ENCODE assay signal across 19 cellular contexts in genomic region chr20:10679269-10679668, GRCh38. TPM values are rescaled to one million over a fixed set of nuclear protein-coding genes. Genes with fewer than 3 reads are reported as not detected.
"Had no signal": no experiment of that assay in that cellular context is flagged by ENCODE, and none has a peak within 500 bp of the region (broad histone marks: within the 10 kb centered on the region; RNA-seq: fewer than 3 reads in every experiment).

No MANE protein-coding gene starts in this region.

- H3K27ac ChIP-seq: heart left ventricle, left ventricle myocardium inferior, psoas muscle, sigmoid colon, testis, upper lobe of right lung had no signal

- H3K4me1 ChIP-seq: psoas muscle had no signal

- H3K4me3 ChIP-seq: heart left ventricle, left ventricle myocardium inferior, psoas muscle, sigmoid colon, testis, upper lobe of right lung had no signal

- H3K4me3 Mint-ChIP-seq: activated B cell treated with CpG ODN at 0.5 μM for 24 hours; activated CD4-positive, alpha-beta T cell treated with anti-CD3 and anti-CD28 coated beads, Interleukin-2, amount 10 ng/mL, durations not matched to agents 24 days and 14 days; activated T-helper 1 cell treated with anti-CD3 and anti-CD28 coated beads, Interleukin-12 subunit alpha, Interleukin-12 subunit beta, Interleukin-2, Interleukin-4 antibody, amounts not matched to agents 30 ng/mL and 10 ng/mL and 1 ng/mL, durations not matched to agents 14 hours and 24 hours and 36 hours; effector memory CD8-positive, alpha-beta T cell; nephron had no signal

- H3K9me3 ChIP-seq: psoas muscle, sigmoid colon, testis, upper lobe of right lung had no signal

- H3K27ac Mint-ChIP-seq: activated B cell treated with CpG ODN at 0.5 μM for 24 hours; activated CD4-positive, alpha-beta T cell treated with anti-CD3 and anti-CD28 coated beads, Interleukin-2, amount 10 ng/mL, durations not matched to agents 24 days and 14 days; activated T-helper 1 cell treated with anti-CD3 and anti-CD28 coated beads, Interleukin-12 subunit alpha, Interleukin-12 subunit beta, Interleukin-2, Interleukin-4 antibody, amounts not matched to agents 30 ng/mL and 10 ng/mL and 1 ng/mL, durations not matched to agents 14 hours and 24 hours and 36 hours; effector memory CD8-positive, alpha-beta T cell had no signal

- H3K9me3 Mint-ChIP-seq: activated B cell treated with CpG ODN at 0.5 μM for 24 hours; activated CD4-positive, alpha-beta T cell treated with anti-CD3 and anti-CD28 coated beads, Interleukin-2, amount 10 ng/mL, durations not matched to agents 24 days and 14 days; activated T-helper 1 cell treated with anti-CD3 and anti-CD28 coated beads, Interleukin-12 subunit alpha, Interleukin-12 subunit beta, Interleukin-2, Interleukin-4 antibody, amounts not matched to agents 30 ng/mL and 10 ng/mL and 1 ng/mL, durations not matched to agents 14 hours and 24 hours and 36 hours; effector memory CD8-positive, alpha-beta T cell; nephron had no signal

- H3K36me3 ChIP-seq: heart left ventricle, left ventricle myocardium inferior, sigmoid colon, upper lobe of right lung had no signal

- DNase-seq: activated B cell treated with CpG ODN at 0.5 μM for 24 hours; activated CD4-positive, alpha-beta T cell treated with anti-CD3 and anti-CD28 coated beads, Interleukin-2, amount 10 ng/mL, durations not matched to agents 24 days and 14 days; activated naive CD4-positive, alpha-beta T cell; cortex of kidney; effector memory CD8-positive, alpha-beta T cell; heart left ventricle; left ventricle myocardium inferior; mesendoderm; occipital lobe; psoas muscle; sigmoid colon; stimulated activated CD4-positive, alpha-beta T cell treated with anti-CD3 and anti-CD28 coated beads, Interleukin-4, amount 100 ng/mL, for 1 hour; stimulated activated CD8-positive, alpha-beta memory T cell treated with anti-CD3 and anti-CD28 coated beads, Interleukin-4, amount 100 ng/mL, for 48 hours; stimulated activated naive CD8-positive, alpha-beta T cell treated with anti-CD3 and anti-CD28 coated beads, Interleukin-15, Interleukin-2, amounts not matched to agents 100 U/mL and 50 U/mL, for 24 hours; testis; upper lobe of right lung had no signal

- H3K27me3 ChIP-seq: heart left ventricle, sigmoid colon, testis, upper lobe of right lung had no signal

- ATAC-seq: effector memory CD8-positive, alpha-beta T cell; esophagus mucosa; heart left ventricle; psoas muscle; stimulated activated naive CD8-positive, alpha-beta T cell treated with anti-CD3 and anti-CD28 coated beads, Interleukin-15, Interleukin-2, amounts not matched to agents 100 U/mL and 50 U/mL, for 24 hours; upper lobe of right lung had no signal

RNA-seq across cellular contexts. Expression of gene JAG1, which starts 5.5 kb away (rescaled TPM):
- total RNA-seq: activated B cell treated with CpG ODN at 0.5 μM for 24 hours had no signal
